Comparison of ENCODE assay signal across 14 cellular contexts in genomic region chr5:94028001-94028400, GRCh38.
A peak's percentile ranks its signal among the peaks of the same experiment; 100 is the strongest.
DNase-seq lines count a peak whose midpoint lies in the region; ATAC-seq and TF ChIP-seq lines count a peak whose summit lies in the region.
"Had no signal": no experiment of that assay in that cellular context is flagged by ENCODE, and none has a peak within 500 bp of the region (broad histone marks: within the 10 kb centered on the region; RNA-seq: fewer than 3 reads in every experiment).

No MANE protein-coding gene starts in this region.

- no peak for ATAC-seq in GM23338
- no peak for ATAC-seq in foreskin keratinocyte
- ATAC-seq: A549, Right ventricle myocardium inferior had no signal

- H3K9me3 Mint-ChIP-seq in GM23338, result peaks cover 8% of the 10 kb centered on the region
- no peaks in the 10 kb centered on the region for H3K9me3 Mint-ChIP-seq in activated naive CD4-positive, alpha-beta T cell treated with anti-CD3 and anti-CD28 coated beads, Interleukin-2, amount 10 ng/mL, durations not matched to agents 7 days and 5 days

- no peak for DNase-seq in GM23338 (ENCODE audit: low spot score)
- peak; percentile 14 for DNase-seq in amniotic epithelial cell (ENCODE audit: low read depth)
- peak; percentile 68 to 76 for DNase-seq in foreskin keratinocyte
- DNase-seq in myocyte (ENCODE audit: low read depth), result peak; percentile 17
- DNase-seq in right atrium auricular region (ENCODE audit: low spot score), result no peak
- no peak for DNase-seq in activated naive CD4-positive, alpha-beta T cell treated with anti-CD3 and anti-CD28 coated beads, Interleukin-2, amount 10 ng/mL, durations not matched to agents 7 days and 5 days
- no peak for DNase-seq in NOMO-1 treated with dmso at 0.1 percent for 144 hours (lab: John Stamatoyannopoulos, UW; ENCODE audit: unreplicated experiment)
- DNase-seq: H9, NCI-H1436 treated with DMSO at 0.1 percent for 48 hours, NCI-H2081 treated with DMSO at 0.1 percent for 48 hours, NCI-H345 had no signal

- H3K27me3 ChIP-seq in GM23338 (ENCODE audit: insufficient read depth) (no peaks in the 10 kb centered on the region), foreskin keratinocyte (no peaks in the 10 kb centered on the region), right atrium auricular region (no peaks in the 10 kb centered on the region)

- H3K4me3 ChIP-seq in GM23338 (no peak overlapping the region), right atrium auricular region (no peak overlapping the region)
- H3K4me3 ChIP-seq: A549 had no signal

- H3K36me3 ChIP-seq in GM23338 (ENCODE audit: insufficient read depth) (no peaks in the 10 kb centered on the region), right atrium auricular region (no peaks in the 10 kb centered on the region)

- H3K27ac ChIP-seq in GM23338 (ENCODE audit: low read depth) (no peak overlapping the region), foreskin keratinocyte (no peak overlapping the region), right atrium auricular region (no peak overlapping the region)
- H3K27ac ChIP-seq: A549, C4-2B had no signal

- no peaks in the 10 kb centered on the region for H3F3A ChIP-seq in GM23338 (replicated peaks; ENCODE audit: low read depth)

- H2AFZ ChIP-seq in GM23338, result no peak overlapping the region

- H3K4me2 ChIP-seq in GM23338, result 0 out of 2 replicates have a peak overlapping the region, but pooled peaks have one; percentile 4
- H3K4me2 ChIP-seq: A549 had no signal

- H3K27ac Mint-ChIP-seq in GM23338, result no peak overlapping the region
- no peak overlapping the region for H3K27ac Mint-ChIP-seq in activated naive CD4-positive, alpha-beta T cell treated with anti-CD3 and anti-CD28 coated beads, Interleukin-2, amount 10 ng/mL, durations not matched to agents 7 days and 5 days

- H3K4me1 ChIP-seq in GM23338 (ENCODE audit: insufficient read depth) (no peaks in the 10 kb centered on the region), foreskin keratinocyte (no peaks in the 10 kb centered on the region), right atrium auricular region (no peaks in the 10 kb centered on the region)

- H3K4me3 Mint-ChIP-seq in GM23338, result no peak overlapping the region
- H3K4me3 Mint-ChIP-seq in activated naive CD4-positive, alpha-beta T cell treated with anti-CD3 and anti-CD28 coated beads, Interleukin-2, amount 10 ng/mL, durations not matched to agents 7 days and 5 days, result no peak overlapping the region
- H3K4me3 Mint-ChIP-seq: H9 had no signal

- no peaks in the 10 kb centered on the region for H3K9me3 ChIP-seq in right atrium auricular region
- H3K9me3 ChIP-seq: A549 had no signal

- no peaks in the 10 kb centered on the region for H3K27me3 Mint-ChIP-seq in GM23338 (ENCODE audit: insufficient read depth, low read depth, poor library complexity)
- no peaks in the 10 kb centered on the region for H3K27me3 Mint-ChIP-seq in activated naive CD4-positive, alpha-beta T cell treated with anti-CD3 and anti-CD28 coated beads, Interleukin-2, amount 10 ng/mL, durations not matched to agents 7 days and 5 days

- CTCF ChIA-PET in activated naive CD4-positive, alpha-beta T cell treated with anti-CD3 and anti-CD28 coated beads, Interleukin-2, amount 10 ng/mL, durations not matched to agents 7 days and 5 days (lab: Charles Lee), result no interaction called here

- H4K20me1 ChIP-seq in GM23338 (replicated peaks; ENCODE audit: insufficient read depth), result no peaks in the 10 kb centered on the region

- TF ChIP-seq CTCF in GM23338 (conservative IDR thresholded peaks at IDR 0.05; ENCODE audit: low read depth in 2 of 2) (no peak), foreskin keratinocyte (conservative IDR thresholded peaks at IDR 0.05) (no peak), right atrium auricular region (IDR thresholded peaks at IDR 0.05) (no peak)

- no peaks in the 10 kb centered on the region for H3K79me2 ChIP-seq in GM23338 (replicated peaks; ENCODE audit: insufficient read depth)

- H3K9me2 ChIP-seq in GM23338 (ENCODE audit: insufficient read depth), result peaks cover 17% of the 10 kb centered on the region; the same call in 1 of the 2 replicates

- H3K36me3 Mint-ChIP-seq in GM23338 (ENCODE audit: low read depth), result peaks cover 25% of the 10 kb centered on the region
- peaks cover 19% of the 10 kb centered on the region for H3K36me3 Mint-ChIP-seq in activated naive CD4-positive, alpha-beta T cell treated with anti-CD3 and anti-CD28 coated beads, Interleukin-2, amount 10 ng/mL, durations not matched to agents 7 days and 5 days

- peaks cover 17% of the 10 kb centered on the region for H3K4me1 Mint-ChIP-seq in GM23338
- H3K4me1 Mint-ChIP-seq in activated naive CD4-positive, alpha-beta T cell treated with anti-CD3 and anti-CD28 coated beads, Interleukin-2, amount 10 ng/mL, durations not matched to agents 7 days and 5 days, result no peaks in the 10 kb centered on the region

TF ChIP-seq in GM23338, 12 proteins besides CTCF, POLR2A, EP300 and RAD21:
- TF ChIP-seq ZNF462 (CRISPR knock-in tag; IDR thresholded peaks at IDR 0.05), result no peak
- TF ChIP-seq POLR2AphosphoS5 (IDR thresholded peaks at IDR 0.05; ENCODE audit: low read depth), result no peak
- no peak for TF ChIP-seq ETS1 (IDR thresholded peaks at IDR 0.05)
- TF ChIP-seq ZNF331 (CRISPR knock-in tag; IDR thresholded peaks at IDR 0.05; ENCODE audit: low read depth), result no peak
- TF ChIP-seq EZH2 (IDR thresholded peaks at IDR 0.05; ENCODE audit: low read depth, unreplicated experiment), result no peak
- no peak for TF ChIP-seq NANOG (IDR thresholded peaks at IDR 0.05; ENCODE audit: borderline replicate concordance)

Comparison
In these comparisons a context has a peak if more than half of its experiments do, and no peak if none do; other contexts are left out.
1. DNase-seq: peak in amniotic epithelial cell (single experiment), foreskin keratinocyte (2 of 2) and myocyte (single experiment); none in GM23338 (single experiment), right atrium auricular region (single experiment), activated naive CD4-positive, alpha-beta T cell treated with anti-CD3 and anti-CD28 coated beads, Interleukin-2, amount 10 ng/mL, durations not matched to agents 7 days and 5 days (single experiment) and NOMO-1 treated with dmso at 0.1 percent for 144 hours (single experiment).